8 cellular contexts compared by ENCODE assay signal in genomic region chr18:2541925-2542563, GRCh38. TPM values are rescaled to one million over a fixed set of nuclear protein-coding genes. Genes with fewer than 3 reads are reported as not detected.
DNase-seq lines count a peak whose midpoint lies in the region; ATAC-seq and TF ChIP-seq lines count a peak whose summit lies in the region.
"Not testable (repeated sequence)": the region's sequence is repeated elsewhere in the genome, so short reads cannot be mapped to it uniquely, and the experiment has no call there.

No MANE protein-coding gene starts in this region.

- DNase-seq in AG08396 (ENCODE audit: low spot score) (peak; percentile 18), HCT116 (ENCODE audit: low read depth, low spot score) (peak; percentile 8), LHCN-M2 (ENCODE audit: low read depth) (peak; percentile 43), NT2/D1 (ENCODE audit: low read depth, low spot score) (peak; percentile 1), astrocyte of the spinal cord (ENCODE audit: low read depth, low spot score) (peak; percentile 62), germinal center (ENCODE audit: low spot score) (peak; percentile 8)
- not testable (repeated sequence) for DNase-seq in neural crest cell (ENCODE audit: low read depth, low spot score)

- CTCF ChIA-PET in HCT116 (lab: Charles Lee): interaction anchor here (0.6 to 2.2 kb wide), 16 partner anchors 10 to 1677 kb away, joined by 3 to 27 read pairs (median 4); no protein-coding TSS in a partner anchor

- not testable (repeated sequence) for H4K20me1 ChIP-seq in HCT116 (ENCODE audit: insufficient read depth)

- H3K27ac ChIP-seq in HCT116 (ENCODE audit: low read depth, low read length): not testable (repeated sequence)

- intact Hi-C loops in HCT116 (cut with micrococcal nuclease): loop anchor here (1.0 to 10.0 kb wide), 5 partner anchors 320 to 955 kb away; no protein-coding TSS in a partner anchor

- not testable (repeated sequence) for H3K27me3 Mint-ChIP-seq in neural crest cell (ENCODE audit: low read depth)

- H3K27ac Mint-ChIP-seq in neural crest cell (ENCODE audit: unreplicated experiment): not testable (repeated sequence)

- not testable (repeated sequence) for H3K9me3 ChIP-seq in HCT116 (ENCODE audit: control insufficient read depth in 1 of 2, insufficient read depth in 1 of 2, low read depth in 1 of 2, low read length in 2 of 2); NT2/D1 (ENCODE audit: insufficient read depth, low read length)

- not testable (repeated sequence) for H3K4me1 ChIP-seq in HCT116 (ENCODE audit: control insufficient read depth in 1 of 2, insufficient read depth in 2 of 2, low read length in 2 of 2); NT2/D1 (ENCODE audit: insufficient read depth, insufficient read length)

- H3K4me3 ChIP-seq in HCT116 (replicated peaks in 1 of 2; ENCODE audit: low read depth in 1 of 2, low read length in 2 of 2); NT2/D1 (ENCODE audit: insufficient read length, low read depth); astrocyte of the spinal cord (ENCODE audit: low read depth, low read length): not testable (repeated sequence)

- not testable (repeated sequence) for H3K4me2 ChIP-seq in HCT116 (ENCODE audit: low read length)

- not testable (repeated sequence) for H3K79me2 ChIP-seq in HCT116 (ENCODE audit: insufficient read depth, low read length)

- not testable (repeated sequence) for TF ChIP-seq POLR2A in HCT116 (IDR thresholded peaks at IDR 0.05; ENCODE audit: borderline replicate concordance, extremely low read depth, insufficient read depth, insufficient read length)

- not testable (repeated sequence) for H3K36me3 ChIP-seq in HCT116 (ENCODE audit: control insufficient read depth in 1 of 2, insufficient read depth in 2 of 2, low read length in 2 of 2); NT2/D1 (ENCODE audit: insufficient read depth, insufficient read length, low read length)

- peak; percentile 52 for ATAC-seq in HCT116

- H3K4me3 Mint-ChIP-seq in neural crest cell: not testable (repeated sequence)

- H3K27me3 ChIP-seq in HCT116 (ENCODE audit: insufficient read depth, low read length); NT2/D1 (ENCODE audit: insufficient read depth, insufficient read length): not testable (repeated sequence)

- not testable (repeated sequence) for H3K9me2 ChIP-seq in HCT116 (ENCODE audit: insufficient read depth)

- POLR2A ChIA-PET in HCT116 (lab: Charles Lee): not testable (repeated sequence)

- TF ChIP-seq CTCF in GM12874 (IDR thresholded peaks at IDR 0.05; ENCODE audit: insufficient read depth, low read depth, low read length) (peak; percentile 37), HCT116 (IDR thresholded peaks at IDR 0.05 in 2 of 3, conservative IDR thresholded peaks at IDR 0.05 in 1 of 3; ENCODE audit: borderline replicate concordance in 1 of 3, insufficient read depth in 1 of 3, low read depth in 2 of 3, low read length in 2 of 3) (peak; percentile 45 to 51 (median 50); a peak in 5 of 6 replicates), astrocyte of the spinal cord (IDR thresholded peaks at IDR 0.05; ENCODE audit: low read depth, low read length) (peak; percentile 57), neural crest cell (conservative IDR thresholded peaks at IDR 0.05) (peak; percentile 81)

- not testable (repeated sequence) for H3K36me3 Mint-ChIP-seq in neural crest cell (ENCODE audit: low read depth)

- in situ Hi-C loops in astrocyte of the spinal cord (cut with HindIII; ENCODE audit: low sequenced_read_pairs): not testable (repeated sequence)

- BruUV-seq in HCT116 (replicated peaks; lab: Mats Ljungman, UMichigan): not testable (repeated sequence)

- RAD21 ChIA-PET in HCT116 (lab: Charles Lee; ENCODE audit: low non-redundant PET in 1 of 2, low total read pairs in 2 of 2, uncharacterized antibody in 2 of 2, unreplicated experiment in 2 of 2): not testable (repeated sequence)

- H3K9ac ChIP-seq in HCT116 (ENCODE audit: low read length); NT2/D1 (ENCODE audit: insufficient read length, low read depth): not testable (repeated sequence)

- H3K9me3 Mint-ChIP-seq in neural crest cell: not testable (repeated sequence)

- not testable (repeated sequence) for H2AFZ ChIP-seq in HCT116 (ENCODE audit: low read depth, low read length, poor library complexity, severe bottlenecking)

- H3K4me1 Mint-ChIP-seq in neural crest cell: not testable (repeated sequence)

- peak; percentile 70 for TF ChIP-seq RAD21 in HCT116 (IDR thresholded peaks at IDR 0.05; ENCODE audit: low read depth)

RNA-seq across cellular contexts. Expression of gene METTL4, which starts 29.3 kb away (rescaled TPM):
- total RNA-seq in HCT116 (2021; ENCODE audit: unreplicated experiment): 15.5 TPM
- 3.5 and 4.6 TPM in 2 replicates for polyA plus RNA-seq in HCT116 (2012)
- total RNA-seq in LHCN-M2 (2014; rRNA removed): 10.2 and 10.3 TPM in 2 replicates
- polyA plus RNA-seq in LHCN-M2 (2012): 3.4 TPM
- 12.6 and 13.2 TPM in 2 replicates for total RNA-seq in neural crest cell

RNA-seq across cellular contexts. Expression of gene NDC80, which starts 29.3 kb away (rescaled TPM):
- total RNA-seq in HCT116 (2021; ENCODE audit: unreplicated experiment) (46.0 TPM), LHCN-M2 (2014; rRNA removed) (64.1 and 90.8 TPM in 2 replicates), neural crest cell (49.5 and 52.1 TPM in 2 replicates)
- 25.1 and 36.5 TPM in 2 replicates for polyA plus RNA-seq in HCT116 (2012)
- 15.1 TPM for polyA plus RNA-seq in LHCN-M2 (2012)
